ENCODE assay signal across 8 cellular contexts in the genomic region with DNA sequence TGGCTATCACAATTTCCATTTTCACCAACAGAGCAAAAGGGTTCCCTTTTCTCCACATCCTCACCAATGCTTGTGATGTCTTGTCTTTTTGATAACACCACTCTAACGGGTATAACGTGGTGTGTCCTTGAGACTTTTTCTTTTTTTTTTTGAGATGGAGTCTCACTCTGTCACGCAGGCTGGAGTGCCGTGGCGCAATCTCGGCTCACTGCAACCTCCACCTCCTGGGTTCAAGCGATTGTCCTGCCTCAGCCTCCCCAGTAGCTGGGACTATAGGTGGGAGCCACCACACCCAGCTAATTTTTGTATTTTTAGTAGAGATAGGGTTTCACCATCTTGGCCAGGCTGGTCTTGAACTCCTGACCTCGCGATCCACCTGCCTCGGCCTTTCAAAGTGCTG. TPM values are rescaled to one million over a fixed set of nuclear protein-coding genes. Genes with fewer than 3 reads are reported as not detected.
DNase-seq lines count a peak whose midpoint lies in the region; TF ChIP-seq lines count a peak whose summit lies in the region.
"Not testable (repeated sequence)": the region's sequence is repeated elsewhere in the genome, so short reads cannot be mapped to it uniquely, and the experiment has no call there.

No MANE protein-coding gene starts in this region.

- not testable (repeated sequence) for H3F3A ChIP-seq in smooth muscle cell (ENCODE audit: low read depth)

- not testable (repeated sequence) for H3K79me2 ChIP-seq in ACC112 (ENCODE audit: control insufficient read depth, insufficient read depth, low read length, unreplicated experiment); smooth muscle cell (ENCODE audit: low read depth)

- not testable (repeated sequence) for H3K9ac ChIP-seq in smooth muscle cell (ENCODE audit: low read depth)

- not testable (repeated sequence) for H3K4me3 Mint-ChIP-seq in chondrocyte (ENCODE audit: unreplicated experiment); osteocyte (ENCODE audit: unreplicated experiment)

- H3K9me3 Mint-ChIP-seq in chondrocyte (ENCODE audit: low read depth); osteocyte (ENCODE audit: unreplicated experiment): not testable (repeated sequence)

- not testable (repeated sequence) for H4K20me1 ChIP-seq in smooth muscle cell (ENCODE audit: low read depth)

- DNase-seq in RWPE1 (ENCODE audit: low spot score); chondrocyte (ENCODE audit: low spot score); left ventricle myocardium inferior; osteocyte (ENCODE audit: extremely low spot score, unreplicated experiment); smooth muscle cell (lab: John Stamatoyannopoulos, UW; ENCODE audit: unreplicated experiment); tibial nerve (ENCODE audit: low spot score in 2 of 2): not testable (repeated sequence)

- H3K9me3 ChIP-seq in left ventricle myocardium inferior (replicated peaks); smooth muscle cell (replicated peaks; ENCODE audit: low read depth); tibial nerve: not testable (repeated sequence)

- TF ChIP-seq EP300 in tibial nerve (IDR thresholded peaks at IDR 0.05), result not testable (repeated sequence)

- intact Hi-C loops in left ventricle myocardium inferior (cut with micrococcal nuclease), result not testable (repeated sequence)

- H3K4me3 ChIP-seq in ACC112 (ENCODE audit: low read depth, low read length), result 0 out of 2 replicates have a peak overlapping the region, but pooled peaks have one; percentile 21
- not testable (repeated sequence) for H3K4me3 ChIP-seq in left ventricle myocardium inferior, smooth muscle cell, tibial nerve

- peaks cover 43% of the 10 kb centered on the region for H3K4me1 Mint-ChIP-seq in chondrocyte (ENCODE audit: low read depth)
- not testable (repeated sequence) for H3K4me1 Mint-ChIP-seq in osteocyte (ENCODE audit: unreplicated experiment)

- not testable (repeated sequence) for H3K36me3 Mint-ChIP-seq in chondrocyte (ENCODE audit: low read depth); osteocyte (ENCODE audit: unreplicated experiment)

- H3K27ac ChIP-seq in ACC112 (ENCODE audit: low read depth, low read length), result peak overlapping the region; percentile 66
- H3K27ac ChIP-seq in RWPE1, result peak overlapping the region; percentile 83
- peak overlapping the region; percentile 73 for H3K27ac ChIP-seq in angular gyrus (ENCODE audit: low read depth, low read length)
- peak overlapping the region; percentile 58 for H3K27ac ChIP-seq in left ventricle myocardium inferior (replicated peaks)
- not testable (repeated sequence) for H3K27ac ChIP-seq in smooth muscle cell (ENCODE audit: low read depth)
- peak overlapping the region in 3 of 4 donors; percentile 20 to 84 (median 70) for H3K27ac ChIP-seq in tibial nerve

- not testable (repeated sequence) for TF ChIP-seq POLR2A in tibial nerve (IDR thresholded peaks at IDR 0.05)

- TF ChIP-seq CTCF in RWPE1 (conservative IDR thresholded peaks at IDR 0.05; ENCODE audit: low read depth); chondrocyte (IDR thresholded peaks at IDR 0.05); left ventricle myocardium inferior (IDR thresholded peaks at IDR 0.05; ENCODE audit: borderline replicate concordance); osteocyte (IDR thresholded peaks at IDR 0.05); smooth muscle cell (IDR thresholded peaks at IDR 0.05; ENCODE audit: borderline replicate concordance, insufficient read depth, poor library complexity, severe bottlenecking); tibial nerve (IDR thresholded peaks at IDR 0.05): not testable (repeated sequence)

- not testable (repeated sequence) for H2AFZ ChIP-seq in ACC112 (ENCODE audit: low read length, unreplicated experiment); smooth muscle cell (ENCODE audit: low read depth)

- not testable (repeated sequence) for H3K36me3 ChIP-seq in ACC112 (ENCODE audit: insufficient read depth, low read length); left ventricle myocardium inferior; smooth muscle cell (ENCODE audit: low read depth); tibial nerve

- H3K4me1 ChIP-seq in ACC112 (ENCODE audit: control insufficient read depth, insufficient read depth, low read length, unreplicated experiment); smooth muscle cell (ENCODE audit: low read depth): not testable (repeated sequence)
- peaks cover 38% of the 10 kb centered on the region for H3K4me1 ChIP-seq in left ventricle myocardium inferior
- H3K4me1 ChIP-seq in tibial nerve, result peaks cover 0 to 17% (median 11%) of the 10 kb centered on the region in 4 donors

- peak overlapping the region; percentile 60 for H3K4me2 ChIP-seq in smooth muscle cell

- H3K27ac Mint-ChIP-seq in chondrocyte (ENCODE audit: unreplicated experiment) (peak overlapping the region; percentile 82), osteocyte (ENCODE audit: unreplicated experiment) (peak overlapping the region; percentile 16)

- 85% methylated on average over 10 of the region's 10 CpGs for WGBS in smooth muscle cell (ENCODE audit: low lambda C conversion rate)
- 71% methylated on average over 10 of the region's 10 CpGs for WGBS in tibial nerve, 2 donors

- peaks cover 14% of the 10 kb centered on the region for H3K27me3 Mint-ChIP-seq in chondrocyte (ENCODE audit: low read depth)
- H3K27me3 Mint-ChIP-seq in osteocyte (ENCODE audit: unreplicated experiment), result peaks cover 31% of the 10 kb centered on the region

- POLR2A ChIA-PET in RWPE1 (lab: Yijun Ruan, JAX; ENCODE audit: low non-redundant PET), result not testable (repeated sequence)

- H3K27me3 ChIP-seq in ACC112 (ENCODE audit: insufficient read depth, low read length); left ventricle myocardium inferior (ENCODE audit: low read depth); smooth muscle cell (ENCODE audit: low read depth); tibial nerve: not testable (repeated sequence)

- CTCF ChIA-PET in RWPE1 (lab: Yijun Ruan, JAX), result interaction anchor here (0.7 to 1.5 kb wide), 2 partner anchors 46 to 955 kb away, joined by 4 to 7 read pairs; no protein-coding TSS in a partner anchor

RNA-seq across cellular contexts. Expression of a gene that starts 21.5 kb away (rescaled TPM):
- total RNA-seq in chondrocyte, result 31.5 to 41.5 TPM (median 38.7 TPM) in 3 replicates
- 52.5 TPM for total RNA-seq in left ventricle myocardium inferior
- 45.6 and 54.8 TPM in 2 replicates for total RNA-seq in osteocyte
- total RNA-seq in smooth muscle cell, result 13.0 and 44.3 TPM in 2 replicates
- 26.3 and 36.6 TPM in 2 replicates for polyA plus RNA-seq in smooth muscle cell
- total RNA-seq in tibial nerve, result 100 to 1,000 TPM in 1 of 4 donors, 10 to 100 TPM in 3; 53.9 to 134 (median 68.0) TPM

RNA-seq across cellular contexts. Expression of a gene that starts 46.4 kb away (rescaled TPM):
- total RNA-seq in chondrocyte, result 11.1 to 12.3 TPM (median 11.4 TPM) in 3 replicates
- total RNA-seq in left ventricle myocardium inferior, result 46.5 TPM
- total RNA-seq in osteocyte, result 12.0 and 13.2 TPM in 2 replicates
- 6.8 and 7.1 TPM in 2 replicates for total RNA-seq in smooth muscle cell
- 1.5 and 1.6 TPM in 2 replicates for polyA plus RNA-seq in smooth muscle cell
- 10 to 100 TPM; 12.3 to 17.1 (median 15.2) TPM for total RNA-seq in tibial nerve
